8 cellular contexts compared by ENCODE assay signal in the genomic region with DNA sequence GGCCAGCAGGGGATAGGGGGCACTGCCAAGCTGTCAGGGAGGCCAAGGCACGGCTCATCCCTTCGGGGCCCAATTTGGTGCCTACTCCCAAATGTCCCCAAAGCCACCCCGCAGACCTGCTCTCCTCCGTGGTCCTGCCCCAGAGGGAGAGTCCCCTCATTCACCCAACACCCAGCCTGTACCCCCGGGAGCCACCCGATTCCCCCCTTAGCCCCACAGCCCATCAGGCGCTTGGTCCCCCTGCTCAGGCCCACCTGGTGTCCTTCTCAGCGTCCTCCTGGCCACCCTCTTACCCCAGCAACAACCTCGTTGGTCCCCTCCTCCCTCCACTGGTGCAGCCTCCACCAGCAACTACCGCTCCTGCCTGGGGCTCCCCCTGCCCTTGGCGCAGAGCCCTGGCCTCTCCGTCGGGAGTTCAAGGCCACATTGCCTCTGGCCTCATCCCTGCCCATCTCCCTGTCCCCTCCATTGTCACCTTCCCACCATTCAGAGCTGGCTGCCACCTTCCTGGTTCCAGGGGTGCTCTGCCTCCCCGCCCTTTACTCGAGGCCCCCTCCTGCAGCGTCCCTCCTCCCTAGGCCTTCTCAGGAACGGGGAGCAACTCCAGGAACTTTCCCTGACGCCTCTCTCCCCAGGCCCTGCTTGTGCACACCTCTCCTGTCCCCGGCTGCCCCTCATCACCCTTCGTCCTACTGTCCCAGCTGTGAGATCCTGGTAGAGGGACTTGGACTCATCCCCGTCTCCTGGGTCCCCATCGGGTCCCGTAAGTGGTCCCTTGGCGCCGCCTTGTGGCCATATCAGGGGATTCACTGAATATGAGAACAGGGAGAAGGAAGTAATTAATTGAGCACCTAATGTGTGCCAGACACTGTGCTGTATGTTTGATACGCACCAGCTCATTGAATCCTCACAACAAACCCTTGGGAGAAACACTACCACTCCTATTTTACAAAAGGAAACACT.
A peak's percentile ranks its signal among the peaks of the same experiment; 100 is the strongest.
DNase-seq lines count a peak whose midpoint lies in the region; ATAC-seq, FAIRE-seq and TF ChIP-seq lines count a peak whose summit lies in the region.

No MANE protein-coding gene starts in this region.

- no peaks in the 10 kb centered on the region for H3K9me1 ChIP-seq in keratinocyte (ENCODE audit: control insufficient read depth, extremely low read depth, insufficient read depth, low read length)

- H2AFZ ChIP-seq in GM12878 (ENCODE audit: control insufficient read depth, low read depth, low read length) (no peak overlapping the region), keratinocyte (ENCODE audit: control insufficient read depth, low read length) (no peak overlapping the region)

- no peaks in the 10 kb centered on the region for H4K20me1 ChIP-seq in GM12878 (ENCODE audit: control insufficient read depth, insufficient read depth)
- peaks cover 2% of the 10 kb centered on the region for H4K20me1 ChIP-seq in keratinocyte (ENCODE audit: control insufficient read depth, extremely low read depth, insufficient read depth, low read length)

- peak; percentile 72 for TF ChIP-seq RAD21 in GM12878 (IDR thresholded peaks at IDR 0.05; ENCODE audit: insufficient read depth, low read depth, low read length)

- CTCF ChIA-PET in GM12878 (lab: Yijun Ruan, JAX), result interaction anchor here (0.6 to 1.4 kb wide), 7 partner anchors 29 to 410 kb away, joined by 3 to 6 read pairs (median 3); no protein-coding TSS in a partner anchor

- DNase-seq in COLO829 (ENCODE audit: low spot score) (peak; percentile 22), HFF-Myc (ENCODE audit: extremely low read depth, low read depth) (peak; percentile 14), SKM-1 (lab: John Stamatoyannopoulos, UW; ENCODE audit: unreplicated experiment) (peak; percentile 48), GM12878 (ENCODE audit: low read depth, low spot score) (no peak), keratinocyte (ENCODE audit: low read depth, low spot score) (no peak)
- peak; percentile 56 to 63 (median 56) for DNase-seq in stimulated activated CD4-positive, alpha-beta T cell treated with anti-CD3 and anti-CD28 coated beads, TNF-alpha, amount 100 ng/mL, for 48 hours (ENCODE audit: low read depth in 3 of 3)

- no peak for TF ChIP-seq POLR2A in GM12878 (IDR thresholded peaks at IDR 0.05; ENCODE audit: low read depth, low read length)

- H3K27ac ChIP-seq in GM12878 (ENCODE audit: control insufficient read depth, insufficient read depth), result no peak overlapping the region
- no peak overlapping the region for H3K27ac ChIP-seq in keratinocyte (ENCODE audit: control insufficient read depth, insufficient read depth, low read length)

- H3K36me3 ChIP-seq in GM12878 (ENCODE audit: control insufficient read depth in 2 of 2, insufficient read depth in 2 of 2, low read length in 1 of 2), result no peaks in the 10 kb centered on the region
- no peaks in the 10 kb centered on the region for H3K36me3 ChIP-seq in keratinocyte (ENCODE audit: control insufficient read depth in 2 of 2, extremely low read depth in 1 of 2, insufficient read depth in 2 of 2, low read length in 2 of 2)

- POLR2A ChIA-PET in GM12878 (lab: Charles Lee), result no interaction called here

- intact Hi-C loops in GM12878 (cut with micrococcal nuclease; ENCODE audit: unreplicated experiment), result no loop called here

- FAIRE-seq in GM12878 (lab: Jason Lieb, UNC) (no peak), keratinocyte (lab: Jason Lieb, UNC) (no peak)

- RAD21 ChIA-PET in GM12878 (lab: Charles Lee; ENCODE audit: unreplicated experiment), result interaction anchor here (1.8 kb wide), 1 partner anchor 225 kb away, joined by 5 read pairs; no protein-coding TSS in a partner anchor

- H3K27me3 ChIP-seq in GM12878 (replicated peaks in 1 of 2; ENCODE audit: control insufficient read depth in 2 of 2, insufficient read depth in 2 of 2, low read length in 1 of 2) (no peaks in the 10 kb centered on the region), keratinocyte (ENCODE audit: control insufficient read depth, extremely low read depth, insufficient read depth, low read length) (peaks cover 2% of the 10 kb centered on the region)

- no peaks in the 10 kb centered on the region for H3K79me2 ChIP-seq in GM12878 (ENCODE audit: control insufficient read depth, insufficient read depth, low read length)
- no peaks in the 10 kb centered on the region for H3K79me2 ChIP-seq in keratinocyte (ENCODE audit: control insufficient read depth, insufficient read depth, low read length)

- TF ChIP-seq CTCF in HFF-Myc (IDR thresholded peaks at IDR 0.05; ENCODE audit: low read depth, low read length, missing control alignments), result peak; percentile 80
- peak; percentile 62 to 69 (median 65) for TF ChIP-seq CTCF in GM12878 (IDR thresholded peaks at IDR 0.05 in 2 of 3, conservative IDR thresholded peaks at IDR 0.05 in 1 of 3; ENCODE audit: control insufficient read depth in 2 of 3, extremely low read depth in 1 of 3, insufficient read depth in 1 of 3, low read depth in 3 of 3, low read length in 3 of 3)
- peak; percentile 73 to 75 (median 73) for TF ChIP-seq CTCF in keratinocyte (optimal IDR thresholded peaks at IDR 0.05 in 1 of 3, IDR thresholded peaks at IDR 0.05 in 1 of 3, conservative IDR thresholded peaks at IDR 0.05 in 1 of 3; ENCODE audit: extremely low read depth in 1 of 3, insufficient read depth in 2 of 3, low read length in 3 of 3)

- no TSS peak for BruUV-seq in GM12878 (replicated peaks; lab: Mats Ljungman, UMichigan)

- H3K4me1 ChIP-seq in GM12878 (ENCODE audit: control insufficient read depth, insufficient read depth, low read length) (no peaks in the 10 kb centered on the region), keratinocyte (ENCODE audit: control insufficient read depth, extremely low read depth, insufficient read depth, low read length) (no peaks in the 10 kb centered on the region)

- SMC1A ChIA-PET in GM12878 (lab: Charles Lee; ENCODE audit: uncharacterized antibody, unreplicated experiment), result interaction anchor here (0.9 kb wide), 1 partner anchor 61 kb away, joined by 3 read pairs; no protein-coding TSS in a partner anchor

- H3K4me2 ChIP-seq in GM12878 (ENCODE audit: control insufficient read depth, insufficient read depth) (no peak overlapping the region), keratinocyte (ENCODE audit: control insufficient read depth, extremely low read depth, insufficient read depth, low read depth, low read length) (no peak overlapping the region)

- no peak for TF ChIP-seq EP300 in GM12878 (IDR thresholded peaks at IDR 0.05; ENCODE audit: borderline replicate concordance in 1 of 2, control insufficient read depth in 1 of 2, low read depth in 2 of 2, low read length in 2 of 2)

- no peaks in the 10 kb centered on the region for H3K9me3 ChIP-seq in GM12878 (replicated peaks; ENCODE audit: control insufficient read depth, insufficient read depth, low read length)
- H3K9me3 ChIP-seq in keratinocyte (ENCODE audit: control insufficient read depth, low read depth, low read length), result no peaks in the 10 kb centered on the region

- ATAC-seq in GM12878 (peak; percentile 70), GM18868 (IDR thresholded peaks at IDR 0.05; ENCODE audit: unreplicated experiment) (no peak), HG03342 (IDR thresholded peaks at IDR 0.05; ENCODE audit: unreplicated experiment) (no peak)

- H3K9ac ChIP-seq in GM12878 (ENCODE audit: control insufficient read depth, insufficient read depth, low read length) (no peak overlapping the region), keratinocyte (ENCODE audit: control insufficient read depth, extremely low read depth, insufficient read depth, low read length) (no peak overlapping the region)

- H3K4me3 ChIP-seq in HFF-Myc (replicated peaks; ENCODE audit: low read depth, low read length) (no peak overlapping the region), GM12878 (no peak overlapping the region), keratinocyte (ENCODE audit: control insufficient read depth in 2 of 3, extremely low read depth in 1 of 3, insufficient read depth in 2 of 3, low read depth in 1 of 3, low read length in 3 of 3) (no peak overlapping the region)

- in situ Hi-C loops in GM12878 (cut with MboI), result no loop called here

- 38% methylated on average over 23 of the region's 26 CpGs for WGBS in GM12878 (ENCODE audit: insufficient coverage, insufficient replicate concordance, low lambda C conversion rate, missing lambda C conversion rate)

- dilution Hi-C loops in keratinocyte (cut with MboI; ENCODE audit: extremely low pct_ligation_motif_present, low sequenced_read_pairs), result no loop called here

TF ChIP-seq in GM12878, 131 proteins besides CTCF, POLR2A, EP300 and RAD21:
- TF ChIP-seq SMC3 (IDR thresholded peaks at IDR 0.05; ENCODE audit: borderline replicate concordance, low read length) (peak; percentile 55), YY1 (IDR thresholded peaks at IDR 0.05; ENCODE audit: low read depth, low read length) (0 out of 2 replicates have a peak, but pooled peaks have one; percentile 26), HCFC1 (IDR thresholded peaks at IDR 0.05; ENCODE audit: low read length) (no peak), CHD2 (IDR thresholded peaks at IDR 0.05; ENCODE audit: borderline replicate concordance, low read depth, low read length) (no peak), KDM1A (IDR thresholded peaks at IDR 0.05; ENCODE audit: borderline replicate concordance) (no peak)

Comparison
In these comparisons a context has a peak if more than half of its experiments do, and no peak if none do; other contexts are left out.
1. DNase-seq: peak in COLO829 (single experiment), HFF-Myc (single experiment), SKM-1 (single experiment) and stimulated activated CD4-positive, alpha-beta T cell treated with anti-CD3 and anti-CD28 coated beads, TNF-alpha, amount 100 ng/mL, for 48 hours (3 of 3); none in GM12878 (single experiment) and keratinocyte (single experiment).
2. Peak in every context shown above with its lines, with median percentiles within 50 percentile points of each other: CTCF ChIP-seq.